ENCODE assay signal across 17 cellular contexts in the genomic region with DNA sequence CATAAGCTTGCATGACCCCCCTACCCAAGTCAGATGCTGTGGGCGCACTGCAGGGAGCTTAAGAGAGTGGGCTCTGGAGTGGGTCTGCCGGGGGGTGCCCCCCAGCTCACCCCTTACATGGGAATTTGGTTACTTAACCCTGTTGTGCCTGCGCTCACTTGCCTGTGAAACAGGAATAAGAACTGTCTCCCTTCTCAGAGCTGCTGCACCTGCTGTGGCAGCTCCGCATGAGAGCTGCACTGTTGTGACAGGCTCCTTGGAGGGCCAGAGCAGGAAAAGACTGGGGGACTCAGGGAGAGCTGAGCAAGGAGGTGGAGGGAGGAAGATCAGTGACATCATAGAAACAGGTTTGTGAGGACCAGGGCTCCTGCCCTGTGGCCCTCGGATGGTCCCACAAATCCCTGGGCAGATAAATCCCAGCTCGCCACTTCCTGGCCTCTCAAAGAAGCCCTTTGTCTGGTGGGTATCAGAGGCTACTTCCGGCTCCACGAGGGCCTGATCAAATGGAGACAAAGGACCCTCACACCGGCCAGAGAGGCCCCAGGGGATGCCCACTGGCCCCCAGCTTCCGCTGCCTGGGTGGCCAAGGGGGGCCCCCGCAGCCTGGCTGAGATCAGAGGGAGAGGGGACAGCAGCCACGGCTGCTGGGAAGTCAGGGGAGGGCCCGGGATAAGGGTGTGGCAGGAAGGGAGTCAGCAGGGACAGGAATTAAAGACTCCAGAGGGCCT. TPM values are rescaled to one million over a fixed set of nuclear protein-coding genes. Genes with fewer than 3 reads are reported as not detected.
DNase-seq lines count a peak whose midpoint lies in the region; ATAC-seq, FAIRE-seq and TF ChIP-seq lines count a peak whose summit lies in the region.
"Had no signal": no experiment of that assay in that cellular context is flagged by ENCODE, and none has a peak within 500 bp of the region (broad histone marks: within the 10 kb centered on the region; RNA-seq: fewer than 3 reads in every experiment).

No MANE protein-coding gene starts in this region.

- no peak overlapping the region for H3K4me3 Mint-ChIP-seq in nephron
- H3K4me3 Mint-ChIP-seq: activated CD4-positive, alpha-beta memory T cell treated with anti-CD3 and anti-CD28 coated beads, Interleukin-2, amount 10 ng/mL, durations not matched to agents 7 days and 5 days had no signal

- CTCF ChIA-PET in H1 (lab: Charles Lee; ENCODE audit: partially characterized antibody) = interaction anchor here (0.5 to 51.2 kb wide), 7 partner anchors 17 to 381 kb away, joined by 3 to 1640 read pairs (median 3); a partner anchor contains a TSS

- H3K4me1 Mint-ChIP-seq in nephron = peaks cover 24% of the 10 kb centered on the region

- peak overlapping the region; percentile 53; the same call in 1 of the 2 replicates for H2BK15ac ChIP-seq in H1 (ENCODE audit: low read length)

- no peaks in the 10 kb centered on the region for H3K36me3 Mint-ChIP-seq in nephron (ENCODE audit: low read depth)

- H2BK12ac ChIP-seq in H1 (ENCODE audit: low read depth, low read length) = no peak overlapping the region
- no peak overlapping the region for H2BK12ac ChIP-seq in trophoblast cell (ENCODE audit: low read length)

- no peak for TF ChIP-seq EP300 in H1 (IDR thresholded peaks at IDR 0.05; ENCODE audit: borderline replicate concordance in 1 of 2, low read depth in 2 of 2, low read length in 2 of 2)
- peak in 1 of 4 donors; percentile 66 for TF ChIP-seq EP300 in upper lobe of left lung (IDR thresholded peaks at IDR 0.05)

- TF ChIP-seq POLR2A in H1 (IDR thresholded peaks at IDR 0.05; ENCODE audit: control extremely low read depth in 1 of 2, low read depth in 2 of 2, low read length in 2 of 2) = no peak
- TF ChIP-seq POLR2A in upper lobe of left lung (IDR thresholded peaks at IDR 0.05) = no peak

- H2BK120ac ChIP-seq in H1 (replicated peaks; ENCODE audit: low read depth, low read length) (no peak overlapping the region), trophoblast cell (ENCODE audit: insufficient read depth, low read length, poor library complexity) (no peak overlapping the region)

- no peak overlapping the region for H4K91ac ChIP-seq in H1 (replicated peaks; ENCODE audit: insufficient read length, low read length)
- H4K91ac ChIP-seq in trophoblast cell (ENCODE audit: low read depth, low read length) = no peak overlapping the region

- H3K27ac ChIP-seq in H1 (ENCODE audit: low read depth, low read length) (no peak overlapping the region), upper lobe of left lung (peak overlapping the region in 3 of 4 donors; percentile 37 to 76 (median 71)), trophoblast cell (ENCODE audit: low read depth, low read length) (no peak overlapping the region)
- H3K27ac ChIP-seq: body of pancreas, HL-60 had no signal

- peaks cover 24% of the 10 kb centered on the region for H3K27me3 Mint-ChIP-seq in nephron (ENCODE audit: low read depth)

- H4K20me1 ChIP-seq in H1 (replicated peaks in 1 of 2; ENCODE audit: control insufficient read depth in 1 of 2, insufficient read depth in 2 of 2, low read length in 2 of 2) = no peaks in the 10 kb centered on the region

- H3K79me1 ChIP-seq in H1 (ENCODE audit: low read depth, low read length) (no peaks in the 10 kb centered on the region), trophoblast cell (ENCODE audit: low read length) (no peaks in the 10 kb centered on the region)

- H3K9me3 Mint-ChIP-seq in nephron = no peaks in the 10 kb centered on the region
- H3K9me3 Mint-ChIP-seq: activated CD4-positive, alpha-beta memory T cell treated with anti-CD3 and anti-CD28 coated beads, Interleukin-2, amount 10 ng/mL, durations not matched to agents 7 days and 5 days had no signal

- no peak overlapping the region for H4K12ac ChIP-seq in trophoblast cell (ENCODE audit: low read depth, low read length)

- no peak for FAIRE-seq in H1 (lab: Jason Lieb, UNC)
- FAIRE-seq: frontal cortex had no signal

- no peaks in the 10 kb centered on the region for H3K9me3 ChIP-seq in H1 (ENCODE audit: insufficient read depth in 2 of 2, low read depth in 1 of 2, low read length in 1 of 2)
- H3K9me3 ChIP-seq in upper lobe of left lung = no peaks in the 10 kb centered on the region
- H3K9me3 ChIP-seq in trophoblast cell (ENCODE audit: insufficient read depth, low read depth, low read length) = peaks cover 1% of the 10 kb centered on the region
- H3K9me3 ChIP-seq: body of pancreas had no signal

- intact Hi-C loops in Right ventricle myocardium superior (cut with DNase I) = no loop called here
- intact Hi-C loops in Right ventricle myocardium inferior (cut with DNase I) = no loop called here

- H3K79me2 ChIP-seq in H1 (ENCODE audit: control insufficient read depth in 1 of 2, insufficient read depth in 2 of 2, low read length in 2 of 2) (no peaks in the 10 kb centered on the region), trophoblast cell (ENCODE audit: control insufficient read depth, insufficient read depth, low read length, poor library complexity) (no peaks in the 10 kb centered on the region)

- no peak overlapping the region for H4K8ac ChIP-seq in H1 (ENCODE audit: extremely low read depth, insufficient read depth, low read length)
- H4K8ac ChIP-seq in trophoblast cell (ENCODE audit: low read depth, low read length) = no peak overlapping the region

- TF ChIP-seq RAD21 in H1 (IDR thresholded peaks at IDR 0.05 in 1 of 2, conservative IDR thresholded peaks at IDR 0.05 in 1 of 2; ENCODE audit: low read depth in 2 of 2, low read length in 2 of 2) = no peak

- TF ChIP-seq CTCF in H1 (IDR thresholded peaks at IDR 0.05; ENCODE audit: control extremely low read depth in 1 of 3, insufficient read depth in 1 of 3, low read depth in 1 of 3, low read length in 3 of 3) = no peak
- TF ChIP-seq CTCF in nephron (IDR thresholded peaks at IDR 0.05; ENCODE audit: unreplicated experiment in 3 of 3) = no peak
- no peak for TF ChIP-seq CTCF in upper lobe of left lung (IDR thresholded peaks at IDR 0.05)

- H3K23me2 ChIP-seq in H1 (ENCODE audit: low read depth, low read length) = no peaks in the 10 kb centered on the region

- no peak overlapping the region for H3K9ac ChIP-seq in H1 (replicated peaks in 1 of 4; ENCODE audit: extremely low read depth in 1 of 4, low read depth in 3 of 4, low read length in 3 of 4)
- no peak overlapping the region for H3K9ac ChIP-seq in trophoblast cell (ENCODE audit: low read length)

- H3K27me3 ChIP-seq in H1 (replicated peaks in 1 of 4; ENCODE audit: control insufficient read depth in 3 of 4, extremely low read depth in 1 of 4, insufficient read depth in 3 of 4, low read length in 3 of 4) (no peaks in the 10 kb centered on the region; a peak in 1 of 7 replicates), upper lobe of left lung (no peaks in the 10 kb centered on the region), trophoblast cell (ENCODE audit: insufficient read depth, low read length) (no peaks in the 10 kb centered on the region)
- H3K27me3 ChIP-seq: body of pancreas had no signal

- POLR2A ChIA-PET in H1 (lab: Charles Lee; ENCODE audit: partially characterized antibody) = interaction anchor here (0.7 to 1.0 kb wide), 2 partner anchors 25 to 143 kb away, joined by 3 read pairs; no protein-coding TSS in a partner anchor

- H4K5ac ChIP-seq in H1 (ENCODE audit: insufficient read length, low read depth, low read length) = no peak overlapping the region

- no peak overlapping the region for H3K56ac ChIP-seq in H1 (replicated peaks; ENCODE audit: insufficient read length, low read depth, low read length)

- no peak overlapping the region for H3K18ac ChIP-seq in H1 (ENCODE audit: extremely low read depth, low read length)
- H3K18ac ChIP-seq in trophoblast cell (ENCODE audit: low read length) = no peak overlapping the region

- H2AFZ ChIP-seq in H1 (ENCODE audit: low read length) (no peak overlapping the region), trophoblast cell (ENCODE audit: insufficient read depth, low read length, poor library complexity) (no peak overlapping the region)

- 83% methylated on average over 13 of the region's 13 CpGs; no CpG with 5 or more reads in 1 of the 2 experiments for WGBS in H1 (ENCODE audit: extremely low coverage in 1 of 2, insufficient coverage in 1 of 2, insufficient read length in 1 of 2, insufficient replicate concordance in 2 of 2, low coverage in 1 of 2, low lambda C conversion rate in 2 of 2, missing lambda C conversion rate in 1 of 2), 2 experiments
- WGBS in upper lobe of left lung, 2 donors = 62 to 69% methylated on average over 11 to 13 of the region's 13 CpGs
- no CpG with 5 or more reads among the region's 13 CpGs for WGBS in trophoblast cell (ENCODE audit: extremely low coverage, insufficient coverage, insufficient read length)

- no peak overlapping the region for H2BK5ac ChIP-seq in H1 (ENCODE audit: low read depth, low read length)
- no peak overlapping the region for H2BK5ac ChIP-seq in trophoblast cell (ENCODE audit: low read depth, low read length, poor library complexity)

- H3K4me2 ChIP-seq in H1 (ENCODE audit: insufficient read depth in 1 of 2, low read depth in 2 of 2, low read length in 2 of 2) = no peak overlapping the region
- H3K4me2 ChIP-seq in trophoblast cell (ENCODE audit: low read length) = no peak overlapping the region

- no peak overlapping the region for H3K4ac ChIP-seq in H1 (replicated peaks; ENCODE audit: insufficient read length, low read depth, low read length)
- no peak overlapping the region for H3K4ac ChIP-seq in trophoblast cell (ENCODE audit: low read depth, low read length)

- ATAC-seq in Right ventricle myocardium superior (ENCODE audit: poor library complexity) (no peak), Right ventricle myocardium inferior (no peak), upper lobe of left lung (ENCODE audit: low FRiP score in 2 of 2) (no peak), HG02884 (IDR thresholded peaks at IDR 0.05; ENCODE audit: unreplicated experiment) (no peak)
- ATAC-seq: body of pancreas had no signal

- H3K14ac ChIP-seq in H1 (ENCODE audit: insufficient read length) = no peak overlapping the region
- H3K14ac ChIP-seq in trophoblast cell (ENCODE audit: low read length) = no peak overlapping the region

- H3K36me3 ChIP-seq in H1 (ENCODE audit: control insufficient read depth in 2 of 4, insufficient read depth in 4 of 4, low read length in 3 of 4) (no peaks in the 10 kb centered on the region), upper lobe of left lung (no peaks in the 10 kb centered on the region), trophoblast cell (ENCODE audit: control insufficient read depth in 1 of 2, insufficient read depth in 2 of 2, low read length in 2 of 2) (no peaks in the 10 kb centered on the region)

- H3K23ac ChIP-seq in H1 (ENCODE audit: insufficient read length) (no peak overlapping the region), trophoblast cell (ENCODE audit: low read length) (no peak overlapping the region)

- H3K4me3 ChIP-seq in H1 (ENCODE audit: extremely low read depth in 1 of 4, insufficient read depth in 2 of 4, low read depth in 3 of 4, low read length in 4 of 4) (no peak overlapping the region), upper lobe of left lung (no peak overlapping the region), trophoblast cell (ENCODE audit: low read depth, low read length) (no peak overlapping the region)
- H3K4me3 ChIP-seq: body of pancreas, skin epidermis had no signal

- peaks cover 0 to 4% (median 2%) of the 10 kb centered on the region in 4 experiments; a peak in 5 of 7 replicates for H3K4me1 ChIP-seq in H1 (replicated peaks in 1 of 4; ENCODE audit: control insufficient read depth in 3 of 4, insufficient read depth in 4 of 4, low read length in 3 of 4)
- H3K4me1 ChIP-seq in upper lobe of left lung = peaks cover 6 to 29% (median 13%) of the 10 kb centered on the region in 4 donors
- H3K4me1 ChIP-seq in trophoblast cell (ENCODE audit: control insufficient read depth in 1 of 2, insufficient read depth in 2 of 2, low read length in 2 of 2) = no peaks in the 10 kb centered on the region

- H3K27ac Mint-ChIP-seq in nephron = peak overlapping the region; percentile 38 to 89 (median 88)
- H3K27ac Mint-ChIP-seq: activated CD4-positive, alpha-beta memory T cell treated with anti-CD3 and anti-CD28 coated beads, Interleukin-2, amount 10 ng/mL, durations not matched to agents 7 days and 5 days had no signal

- peak; percentile 17 for DNase-seq in Right ventricle myocardium superior
- no peak for DNase-seq in Right ventricle myocardium inferior (ENCODE audit: missing footprints)
- no peak for DNase-seq in H1 (ENCODE audit: low read depth in 1 of 2, low spot score in 2 of 2)
- peak in 1 of 2 donors; percentile 50 for DNase-seq in upper lobe of left lung
- no peak for DNase-seq in UCSD-AML1 (lab: John Stamatoyannopoulos, UW; ENCODE audit: unreplicated experiment)
- DNase-seq in trophoblast cell = no peak
- DNase-seq: activated CD4-positive, alpha-beta memory T cell treated with anti-CD3 and anti-CD28 coated beads, Interleukin-2, amount 10 ng/mL, durations not matched to agents 7 days and 5 days; body of pancreas; Kasumi-1; NCI-H187; NCI-H526 treated with DMSO at 0.1 percent for 48 hours had no signal

- no peak overlapping the region for H2BK20ac ChIP-seq in H1 (ENCODE audit: low read length)

- H2AK5ac ChIP-seq in H1 (ENCODE audit: low read depth, low read length) = no peak overlapping the region
- no peak overlapping the region for H2AK5ac ChIP-seq in trophoblast cell (ENCODE audit: low read length)

RNA-seq across cellular contexts. Expression of a gene that starts 28.9 kb away (rescaled TPM):
- total RNA-seq in Right ventricle myocardium superior (19.5 TPM), Right ventricle myocardium inferior (31.5 TPM), upper lobe of left lung (100 to 1,000 TPM; 148 to 624 (median 225) TPM)
- 0.37 and 0.52 TPM in 2 replicates for total RNA-seq in H1 (2021; fragmentation: NEBNext Ultra II Directional; extraction: Animal tissue kit (Norgen Biotek cat#: 25700))
- 0.77 and 1.4 TPM in 2 replicates for polyA plus RNA-seq in H1 (2011; rRNA removed)
- polyA plus RNA-seq in H1 (2011; cell fraction: cytosol; rRNA removed) = 0.83 TPM
- 0.46 TPM for polyA plus RNA-seq in H1 (2011; cell fraction: nucleus; rRNA removed)
- 0.39 to 0.60 TPM (median 0.52 TPM) in 3 of 4 replicates, not detected in the other for polyA plus RNA-seq in H1 (2012, experiment 1 of 2)
- polyA plus RNA-seq in H1 (2012, experiment 2 of 2) = 0.18 TPM
- polyA plus RNA-seq in H1 (2013, experiment 1 of 2) = 0.57 TPM
- 0.99 TPM for polyA plus RNA-seq in H1 (2013, experiment 2 of 2)
- polyA minus RNA-seq in H1 (2011; rRNA and poly(A)+ RNA removed) = 1.0 and 1.1 TPM in 2 replicates
- polyA minus RNA-seq in H1 (2011; cell fraction: cytosol; rRNA and poly(A)+ RNA removed) = not detected
- 0.30 TPM for polyA minus RNA-seq in H1 (2011; cell fraction: nucleus; rRNA and poly(A)+ RNA removed)
- 0.30 and 0.33 TPM in 2 replicates for polyA plus RNA-seq in trophoblast cell (2013)
- total RNA-seq: A172 had no signal

Comparison
In these comparisons a context has a peak if more than half of its experiments do, and no peak if none do; other contexts are left out.
1. H3K27ac ChIP-seq: peak in upper lobe of left lung (3 of 4); none in H1 (single experiment) and trophoblast cell (single experiment).
2. RNA of a gene that starts 28.9 kb away (total RNA-seq): 148 to 624 TPM in upper lobe of left lung, 31.5 TPM in Right ventricle myocardium inferior (single experiment) and 19.5 TPM in Right ventricle myocardium superior (single experiment); 0.37 to 0.52 TPM in H1; every median in the first group is over 10 times any median in the second.